Comparison of ENCODE assay signal across 8 cellular contexts in the genomic region with DNA sequence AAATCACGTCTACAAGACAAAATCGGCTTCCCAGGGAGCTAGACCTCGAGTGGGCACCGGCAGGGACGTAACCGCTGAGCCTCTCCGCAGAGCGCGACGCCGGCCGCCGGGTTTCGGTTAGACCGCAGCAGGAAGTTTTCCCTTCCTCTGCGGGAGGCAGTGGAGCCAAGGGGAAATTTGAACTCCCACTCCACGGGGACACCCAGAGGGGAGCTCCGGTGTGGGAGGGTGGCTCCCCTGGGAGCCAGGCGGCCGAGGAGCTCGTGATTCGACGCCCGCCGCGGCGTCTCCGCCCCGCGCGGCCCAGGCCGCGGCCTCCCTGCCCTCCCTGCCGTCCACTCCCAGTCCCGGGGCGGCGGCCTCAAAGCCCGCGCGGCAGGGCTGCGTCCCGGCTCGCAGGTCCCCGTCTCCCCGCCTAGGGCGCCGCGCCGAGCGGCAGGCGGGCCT. TPM values are rescaled to one million over a fixed set of nuclear protein-coding genes. Genes with fewer than 3 reads are reported as not detected.
DNase-seq lines count a peak whose midpoint lies in the region; ATAC-seq lines count a peak whose summit lies in the region.

No MANE protein-coding gene starts in this region.

- DNase-seq in GM03348 (ENCODE audit: low spot score): peak; percentile 90
- peak in 43 of 76 experiments; percentile 14 to 83 (median 61) for DNase-seq in HUDEP-2 (lab: John Stamatoyannopoulos, UW; ENCODE audit: unreplicated experiment in 76 of 76)
- peak; percentile 65 for DNase-seq in T-helper 2 cell treated with Interferon-gamma antibody and Interleukin-4, amounts not matched to agents 5 μg/mL and 100 μg/mL, for 36 hours (ENCODE audit: low spot score)
- DNase-seq in dermis blood vessel endothelial cell: peak; percentile 75
- DNase-seq in medulla oblongata (ENCODE audit: extremely low spot score): peak; percentile 41
- DNase-seq in occipital lobe (lab: John Stamatoyannopoulos, UW): no peak

- no peaks in the 10 kb centered on the region for H3K27me3 Mint-ChIP-seq in T-helper 2 cell treated with Interferon-gamma antibody and Interleukin-4, amounts not matched to agents 5 μg/mL and 100 μg/mL, for 36 hours (ENCODE audit: low read depth)
- no peaks in the 10 kb centered on the region for H3K27me3 Mint-ChIP-seq in stimulated activated memory B cell treated with anti-CD40 and anti-IgM and Interleukin-4, amounts not matched to agents 10 μg/mL and 1 μg/mL and 100 μg/mL, for 72 hours

- peaks cover 15% of the 10 kb centered on the region for H3K36me3 Mint-ChIP-seq in T-helper 2 cell treated with Interferon-gamma antibody and Interleukin-4, amounts not matched to agents 5 μg/mL and 100 μg/mL, for 36 hours (ENCODE audit: low read depth)
- H3K36me3 Mint-ChIP-seq in stimulated activated memory B cell treated with anti-CD40 and anti-IgM and Interleukin-4, amounts not matched to agents 10 μg/mL and 1 μg/mL and 100 μg/mL, for 72 hours: peaks cover 6% of the 10 kb centered on the region

- H3K4me3 Mint-ChIP-seq in T-helper 2 cell treated with Interferon-gamma antibody and Interleukin-4, amounts not matched to agents 5 μg/mL and 100 μg/mL, for 36 hours: peak overlapping the region; percentile 92
- H3K4me3 Mint-ChIP-seq in stimulated activated memory B cell treated with anti-CD40 and anti-IgM and Interleukin-4, amounts not matched to agents 10 μg/mL and 1 μg/mL and 100 μg/mL, for 72 hours: peak overlapping the region; percentile 91

- peaks cover 44% of the 10 kb centered on the region for H3K4me1 Mint-ChIP-seq in T-helper 2 cell treated with Interferon-gamma antibody and Interleukin-4, amounts not matched to agents 5 μg/mL and 100 μg/mL, for 36 hours (ENCODE audit: low read depth)
- peaks cover 53% of the 10 kb centered on the region for H3K4me1 Mint-ChIP-seq in stimulated activated memory B cell treated with anti-CD40 and anti-IgM and Interleukin-4, amounts not matched to agents 10 μg/mL and 1 μg/mL and 100 μg/mL, for 72 hours

- ATAC-seq in GM21526 (IDR thresholded peaks at IDR 0.05; ENCODE audit: low FRiP score, unreplicated experiment): peak; percentile 26
- peak; percentile 74 for ATAC-seq in stimulated activated memory B cell treated with anti-CD40 and anti-IgM and Interleukin-4, amounts not matched to agents 10 μg/mL and 1 μg/mL and 100 μg/mL, for 72 hours

- peak overlapping the region; percentile 93 for H3K27ac Mint-ChIP-seq in T-helper 2 cell treated with Interferon-gamma antibody and Interleukin-4, amounts not matched to agents 5 μg/mL and 100 μg/mL, for 36 hours
- peak overlapping the region; percentile 98 for H3K27ac Mint-ChIP-seq in stimulated activated memory B cell treated with anti-CD40 and anti-IgM and Interleukin-4, amounts not matched to agents 10 μg/mL and 1 μg/mL and 100 μg/mL, for 72 hours

- no peaks in the 10 kb centered on the region for H3K9me3 Mint-ChIP-seq in T-helper 2 cell treated with Interferon-gamma antibody and Interleukin-4, amounts not matched to agents 5 μg/mL and 100 μg/mL, for 36 hours
- H3K9me3 Mint-ChIP-seq in stimulated activated memory B cell treated with anti-CD40 and anti-IgM and Interleukin-4, amounts not matched to agents 10 μg/mL and 1 μg/mL and 100 μg/mL, for 72 hours: no peaks in the 10 kb centered on the region

RNA-seq across cellular contexts. Expression of gene SYPL1, which starts 0.4 kb away (rescaled TPM):
- total RNA-seq in dermis blood vessel endothelial cell (92.7 and 133 TPM in 2 replicates), occipital lobe (52.4 TPM)
